8 cellular contexts compared by ENCODE assay signal in genomic region chr7:87935373-87935706, GRCh38. TPM values are rescaled to one million over a fixed set of nuclear protein-coding genes. Genes with fewer than 3 reads are reported as not detected.
DNase-seq lines count a peak whose midpoint lies in the region; ATAC-seq, FAIRE-seq and TF ChIP-seq lines count a peak whose summit lies in the region.

No MANE protein-coding gene starts in this region.

- no TSS peak for BruUV-seq in HepG2 (replicated peaks; lab: Mats Ljungman, UMichigan)

- no peak for DNase-seq in activated naive CD4-positive, alpha-beta T cell treated with anti-CD3 and anti-CD28 coated beads, Interleukin-2, amount 10 ng/mL, durations not matched to agents 7 days and 5 days
- no peak for DNase-seq in activated naive CD4-positive, alpha-beta T cell (lab: John Stamatoyannopoulos, UW)
- no peak for DNase-seq in activated T-helper 2 cell treated with anti-CD3 and anti-CD28 coated beads, Interferon-gamma antibody, Interleukin-2, Interleukin-4, amounts not matched to agents 10 μg/mL and 5 μg/mL and 100 μg/mL, durations not matched to agents 14 hours and 24 hours and 36 hours (ENCODE audit: low spot score)
- DNase-seq in HepG2 (ENCODE audit: low spot score) (no peak), type B pancreatic cell (ENCODE audit: extremely low spot score, unreplicated experiment) (no peak), medulla oblongata (ENCODE audit: extremely low spot score) (no peak), RWPE1 (ENCODE audit: low spot score) (no peak)
- no peak for DNase-seq in activated CD8-positive, alpha-beta memory T cell treated with anti-CD3 and anti-CD28 coated beads, Interleukin-2, amount 50 U/mL, for 48 hours

- H3K9me3 Mint-ChIP-seq in activated naive CD4-positive, alpha-beta T cell treated with anti-CD3 and anti-CD28 coated beads, Interleukin-2, amount 10 ng/mL, durations not matched to agents 7 days and 5 days = no peaks in the 10 kb centered on the region
- no peaks in the 10 kb centered on the region for H3K9me3 Mint-ChIP-seq in activated T-helper 2 cell treated with anti-CD3 and anti-CD28 coated beads, Interferon-gamma antibody, Interleukin-2, Interleukin-4, amounts not matched to agents 10 μg/mL and 5 μg/mL and 100 μg/mL, durations not matched to agents 14 hours and 24 hours and 36 hours
- H3K9me3 Mint-ChIP-seq in type B pancreatic cell = no peaks in the 10 kb centered on the region

- H2AFZ ChIP-seq in HepG2 (ENCODE audit: low read length) = peak overlapping the region; percentile 40

- H3K36me3 Mint-ChIP-seq in activated naive CD4-positive, alpha-beta T cell treated with anti-CD3 and anti-CD28 coated beads, Interleukin-2, amount 10 ng/mL, durations not matched to agents 7 days and 5 days = peaks cover 5% of the 10 kb centered on the region
- H3K36me3 Mint-ChIP-seq in activated T-helper 2 cell treated with anti-CD3 and anti-CD28 coated beads, Interferon-gamma antibody, Interleukin-2, Interleukin-4, amounts not matched to agents 10 μg/mL and 5 μg/mL and 100 μg/mL, durations not matched to agents 14 hours and 24 hours and 36 hours (ENCODE audit: low read depth) = no peaks in the 10 kb centered on the region
- peaks cover 5% of the 10 kb centered on the region for H3K36me3 Mint-ChIP-seq in type B pancreatic cell

- TF ChIP-seq CTCF in HepG2 (CRISPR knock-in tag; IDR thresholded peaks at IDR 0.05) (no peak), type B pancreatic cell (conservative IDR thresholded peaks at IDR 0.05) (no peak), RWPE1 (conservative IDR thresholded peaks at IDR 0.05; ENCODE audit: low read depth) (no peak)

- CTCF ChIA-PET in activated naive CD4-positive, alpha-beta T cell treated with anti-CD3 and anti-CD28 coated beads, Interleukin-2, amount 10 ng/mL, durations not matched to agents 7 days and 5 days (lab: Charles Lee) = no interaction called here
- CTCF ChIA-PET in HepG2 (lab: Yijun Ruan, JAX; ENCODE audit: low intra/inter-chr PET ratio, low total read pairs) (no interaction called here), RWPE1 (lab: Yijun Ruan, JAX) (no interaction called here)

- ATAC-seq in HepG2 = no peak

- intact Hi-C loops in activated T-helper 2 cell treated with anti-CD3 and anti-CD28 coated beads, Interferon-gamma antibody, Interleukin-2, Interleukin-4, amounts not matched to agents 10 μg/mL and 5 μg/mL and 100 μg/mL, durations not matched to agents 14 hours and 24 hours and 36 hours (cut with micrococcal nuclease) = no loop called here
- intact Hi-C loops in HepG2 (cut with micrococcal nuclease; ENCODE audit: unreplicated experiment) = loop anchor here (10.0 kb wide), 1 partner anchor 229 kb away; no protein-coding TSS in a partner anchor

- H3K4me2 ChIP-seq in HepG2 (ENCODE audit: low read depth, low read length) = peak overlapping the region; percentile 81

- no peak for TF ChIP-seq POLR2A in HepG2 (IDR thresholded peaks at IDR 0.05; ENCODE audit: insufficient read depth in 1 of 2, low read depth in 2 of 2, low read length in 2 of 2)

- H4K20me1 ChIP-seq in HepG2 (ENCODE audit: insufficient read depth, low read length) = no peaks in the 10 kb centered on the region

- H3K27ac ChIP-seq in HepG2 (ENCODE audit: extremely low read length, insufficient read depth, low read length) = no peak overlapping the region
- no peak overlapping the region for H3K27ac ChIP-seq in RWPE1

- WGBS in HepG2 (ENCODE audit: low lambda C conversion rate) = 62% methylated on average over 8 of the region's 8 CpGs

- FAIRE-seq in HepG2 (lab: Jason Lieb, UNC) = no peak

- no peaks in the 10 kb centered on the region for H3K79me2 ChIP-seq in HepG2 (ENCODE audit: insufficient read depth, low read length)

- H3K9me3 ChIP-seq in HepG2 (ENCODE audit: low read length) = no peaks in the 10 kb centered on the region

- POLR2A ChIA-PET in HepG2 (lab: Yijun Ruan, JAX) = no interaction called here
- POLR2A ChIA-PET in RWPE1 (lab: Yijun Ruan, JAX; ENCODE audit: low non-redundant PET) = no interaction called here

- no peak for TF ChIP-seq EP300 in HepG2 (IDR thresholded peaks at IDR 0.05; ENCODE audit: low read depth in 2 of 2, low read length in 2 of 2)
- TF ChIP-seq EP300 in HepG2 (CRISPR knock-in tag; IDR thresholded peaks at IDR 0.05; ENCODE audit: borderline replicate concordance) = no peak

- no peaks in the 10 kb centered on the region for H3K36me3 ChIP-seq in HepG2 (replicated peaks in 1 of 2; ENCODE audit: control insufficient read depth in 1 of 2, insufficient read depth in 2 of 2, low read length in 2 of 2)

- H3K4me3 Mint-ChIP-seq in activated naive CD4-positive, alpha-beta T cell treated with anti-CD3 and anti-CD28 coated beads, Interleukin-2, amount 10 ng/mL, durations not matched to agents 7 days and 5 days = peak overlapping the region; percentile 83
- H3K4me3 Mint-ChIP-seq in activated T-helper 2 cell treated with anti-CD3 and anti-CD28 coated beads, Interferon-gamma antibody, Interleukin-2, Interleukin-4, amounts not matched to agents 10 μg/mL and 5 μg/mL and 100 μg/mL, durations not matched to agents 14 hours and 24 hours and 36 hours (ENCODE audit: low read depth) = peak overlapping the region; percentile 49
- peak overlapping the region; percentile 82 for H3K4me3 Mint-ChIP-seq in type B pancreatic cell

- peaks cover 43% of the 10 kb centered on the region for H3K27me3 Mint-ChIP-seq in activated naive CD4-positive, alpha-beta T cell treated with anti-CD3 and anti-CD28 coated beads, Interleukin-2, amount 10 ng/mL, durations not matched to agents 7 days and 5 days
- H3K27me3 Mint-ChIP-seq in activated T-helper 2 cell treated with anti-CD3 and anti-CD28 coated beads, Interferon-gamma antibody, Interleukin-2, Interleukin-4, amounts not matched to agents 10 μg/mL and 5 μg/mL and 100 μg/mL, durations not matched to agents 14 hours and 24 hours and 36 hours (ENCODE audit: low read depth) = peaks cover 24% of the 10 kb centered on the region
- H3K27me3 Mint-ChIP-seq in type B pancreatic cell = peaks cover 39% of the 10 kb centered on the region

- H3K9ac ChIP-seq in HepG2 (ENCODE audit: insufficient read depth, low read depth, low read length) = no peak overlapping the region

- H3K27ac Mint-ChIP-seq in activated naive CD4-positive, alpha-beta T cell treated with anti-CD3 and anti-CD28 coated beads, Interleukin-2, amount 10 ng/mL, durations not matched to agents 7 days and 5 days = no peak overlapping the region
- no peak overlapping the region for H3K27ac Mint-ChIP-seq in activated T-helper 2 cell treated with anti-CD3 and anti-CD28 coated beads, Interferon-gamma antibody, Interleukin-2, Interleukin-4, amounts not matched to agents 10 μg/mL and 5 μg/mL and 100 μg/mL, durations not matched to agents 14 hours and 24 hours and 36 hours
- H3K27ac Mint-ChIP-seq in type B pancreatic cell = no peak overlapping the region

- no peaks in the 10 kb centered on the region; a peak in 1 of 5 replicates for H3K27me3 ChIP-seq in HepG2 (ENCODE audit: control insufficient read depth in 1 of 2, insufficient read depth in 2 of 2, low read length in 2 of 2)

- H3K4me1 ChIP-seq in HepG2 (ENCODE audit: insufficient read depth, low read length) = peaks cover 30% of the 10 kb centered on the region

- peak overlapping the region; percentile 64 to 77 (median 70); a peak in 5 of 6 replicates for H3K4me3 ChIP-seq in HepG2 (replicated peaks in 1 of 3; ENCODE audit: insufficient read depth in 1 of 3, low read depth in 2 of 3, low read length in 3 of 3)

- in situ Hi-C loops in HepG2 (cut with HindIII; ENCODE audit: extremely low pct_ligation_motif_present, low pct_unique_long_range_greater_than_20kb) = no loop called here

- peaks cover 15% of the 10 kb centered on the region for H3K4me1 Mint-ChIP-seq in activated naive CD4-positive, alpha-beta T cell treated with anti-CD3 and anti-CD28 coated beads, Interleukin-2, amount 10 ng/mL, durations not matched to agents 7 days and 5 days
- peaks cover 7% of the 10 kb centered on the region for H3K4me1 Mint-ChIP-seq in activated T-helper 2 cell treated with anti-CD3 and anti-CD28 coated beads, Interferon-gamma antibody, Interleukin-2, Interleukin-4, amounts not matched to agents 10 μg/mL and 5 μg/mL and 100 μg/mL, durations not matched to agents 14 hours and 24 hours and 36 hours (ENCODE audit: low read depth)
- no peaks in the 10 kb centered on the region for H3K4me1 Mint-ChIP-seq in type B pancreatic cell (ENCODE audit: unreplicated experiment)

- no peak for TF ChIP-seq RAD21 in HepG2 (CRISPR knock-in tag; IDR thresholded peaks at IDR 0.05)

RNA-seq across cellular contexts. Expression of gene ADAM22, which starts 1.3 kb away (rescaled TPM):
- total RNA-seq in activated T-helper 2 cell treated with anti-CD3 and anti-CD28 coated beads, Interferon-gamma antibody, Interleukin-2, Interleukin-4, amounts not matched to agents 10 μg/mL and 5 μg/mL and 100 μg/mL, durations not matched to agents 14 hours and 24 hours and 36 hours = 3.7 and 4.0 TPM in 2 replicates
- total RNA-seq in HepG2 (2016; rRNA removed; fragmentation: Illumina TruSeq; extraction: Trizol) = 2.9 and 6.7 TPM in 2 replicates
- total RNA-seq in HepG2 (2016; cell fraction: cytosol; rRNA removed; fragmentation: Illumina TruSeq; extraction: Trizol; ENCODE audit: low read depth) = 0.61 and 0.79 TPM in 2 replicates
- 2.4 and 5.6 TPM in 2 replicates for total RNA-seq in HepG2 (2016; cell fraction: insoluble cytoplasmic fraction; rRNA removed; fragmentation: Illumina TruSeq; extraction: Trizol)
- 2.0 and 2.5 TPM in 2 replicates for total RNA-seq in HepG2 (2016; cell fraction: membrane; rRNA removed; fragmentation: Illumina TruSeq; extraction: Trizol)
- total RNA-seq in HepG2 (2016; cell fraction: nucleus; rRNA removed; fragmentation: Illumina TruSeq; extraction: Trizol) = 12.0 and 14.2 TPM in 2 replicates
- polyA plus RNA-seq in HepG2 (2011; rRNA removed) = 1.3 and 1.9 TPM in 2 replicates
- 0.81 and 1.0 TPM in 2 replicates for polyA plus RNA-seq in HepG2 (2011; cell fraction: cytosol; rRNA removed)
- 2.3 and 3.8 TPM in 2 replicates for polyA plus RNA-seq in HepG2 (2011; cell fraction: nucleus; rRNA removed)
- polyA plus RNA-seq in HepG2 (2012) = 1.0 and 1.1 TPM in 2 replicates
- polyA plus RNA-seq in HepG2 (2016; cell fraction: cytosol; fragmentation: Illumina TruSeq; extraction: Trizol; ENCODE audit: low read depth) = 0.40 and 0.43 TPM in 2 replicates
- polyA plus RNA-seq in HepG2 (2016; cell fraction: insoluble cytoplasmic fraction; fragmentation: Illumina TruSeq; extraction: Trizol; ENCODE audit: low read depth) = 2.7 TPM in 2 replicates
- 0.74 and 1.1 TPM in 2 replicates for polyA plus RNA-seq in HepG2 (2016; cell fraction: membrane; fragmentation: Illumina TruSeq; extraction: Trizol; ENCODE audit: low read depth)
- polyA plus RNA-seq in HepG2 (2016; cell fraction: nucleus; fragmentation: Illumina TruSeq; extraction: Trizol; ENCODE audit: insufficient read depth, low read depth) = 7.1 and 7.2 TPM in 2 replicates
- 2.3 and 2.6 TPM in 2 replicates for polyA minus RNA-seq in HepG2 (2011; rRNA and poly(A)+ RNA removed; ENCODE audit: low replicate concordance)
- 2.2 and 2.6 TPM in 2 replicates for polyA minus RNA-seq in HepG2 (2011; cell fraction: cytosol; rRNA and poly(A)+ RNA removed)
- polyA minus RNA-seq in HepG2 (2011; cell fraction: nucleus; rRNA and poly(A)+ RNA removed) = 9.4 and 14.7 TPM in 2 replicates
- 2.9 and 8.1 TPM in 2 replicates for total RNA-seq in type B pancreatic cell (ENCODE audit: low replicate concordance)

RNA-seq across cellular contexts. Expression of gene DBF4, which starts 59.0 kb away (rescaled TPM):
- 72.3 and 75.3 TPM in 2 replicates for total RNA-seq in activated T-helper 2 cell treated with anti-CD3 and anti-CD28 coated beads, Interferon-gamma antibody, Interleukin-2, Interleukin-4, amounts not matched to agents 10 μg/mL and 5 μg/mL and 100 μg/mL, durations not matched to agents 14 hours and 24 hours and 36 hours
- total RNA-seq in HepG2 (2016; rRNA removed; fragmentation: Illumina TruSeq; extraction: Trizol) (64.4 and 90.0 TPM in 2 replicates), type B pancreatic cell (ENCODE audit: low replicate concordance) (15.2 and 37.8 TPM in 2 replicates)
- 10.0 and 14.0 TPM in 2 replicates for total RNA-seq in HepG2 (2016; cell fraction: cytosol; rRNA removed; fragmentation: Illumina TruSeq; extraction: Trizol; ENCODE audit: low read depth)
- total RNA-seq in HepG2 (2016; cell fraction: insoluble cytoplasmic fraction; rRNA removed; fragmentation: Illumina TruSeq; extraction: Trizol) = 65.7 and 94.3 TPM in 2 replicates
- total RNA-seq in HepG2 (2016; cell fraction: membrane; rRNA removed; fragmentation: Illumina TruSeq; extraction: Trizol) = 45.8 and 47.1 TPM in 2 replicates
- 44.3 and 48.5 TPM in 2 replicates for total RNA-seq in HepG2 (2016; cell fraction: nucleus; rRNA removed; fragmentation: Illumina TruSeq; extraction: Trizol)
- polyA plus RNA-seq in HepG2 (2011; rRNA removed) = 3.4 and 5.0 TPM in 2 replicates
- 2.1 and 2.5 TPM in 2 replicates for polyA plus RNA-seq in HepG2 (2011; cell fraction: cytosol; rRNA removed)
- 4.2 and 4.4 TPM in 2 replicates for polyA plus RNA-seq in HepG2 (2011; cell fraction: nucleus; rRNA removed)
- polyA plus RNA-seq in HepG2 (2012) = 10.6 and 19.9 TPM in 2 replicates
- 7.9 and 8.7 TPM in 2 replicates for polyA plus RNA-seq in HepG2 (2016; cell fraction: cytosol; fragmentation: Illumina TruSeq; extraction: Trizol; ENCODE audit: low read depth)
- 69.8 and 79.5 TPM in 2 replicates for polyA plus RNA-seq in HepG2 (2016; cell fraction: insoluble cytoplasmic fraction; fragmentation: Illumina TruSeq; extraction: Trizol; ENCODE audit: low read depth)
- 20.8 and 20.9 TPM in 2 replicates for polyA plus RNA-seq in HepG2 (2016; cell fraction: membrane; fragmentation: Illumina TruSeq; extraction: Trizol; ENCODE audit: low read depth)
- polyA plus RNA-seq in HepG2 (2016; cell fraction: nucleus; fragmentation: Illumina TruSeq; extraction: Trizol; ENCODE audit: insufficient read depth, low read depth) = 51.9 and 59.2 TPM in 2 replicates
- polyA minus RNA-seq in HepG2 (2011; rRNA and poly(A)+ RNA removed; ENCODE audit: low replicate concordance) = 4.9 and 6.2 TPM in 2 replicates
- polyA minus RNA-seq in HepG2 (2011; cell fraction: cytosol; rRNA and poly(A)+ RNA removed) = 4.4 and 8.9 TPM in 2 replicates
- 20.8 and 24.7 TPM in 2 replicates for polyA minus RNA-seq in HepG2 (2011; cell fraction: nucleus; rRNA and poly(A)+ RNA removed)

RNA-seq across cellular contexts. Expression of gene SLC25A40, which starts 59.2 kb away (rescaled TPM):
- total RNA-seq in activated T-helper 2 cell treated with anti-CD3 and anti-CD28 coated beads, Interferon-gamma antibody, Interleukin-2, Interleukin-4, amounts not matched to agents 10 μg/mL and 5 μg/mL and 100 μg/mL, durations not matched to agents 14 hours and 24 hours and 36 hours = 48.7 and 49.3 TPM in 2 replicates
- total RNA-seq in HepG2 (2016; rRNA removed; fragmentation: Illumina TruSeq; extraction: Trizol) = 13.6 and 18.0 TPM in 2 replicates
- total RNA-seq in HepG2 (2016; cell fraction: cytosol; rRNA removed; fragmentation: Illumina TruSeq; extraction: Trizol; ENCODE audit: low read depth) = 12.4 and 12.6 TPM in 2 replicates
- 14.4 and 16.4 TPM in 2 replicates for total RNA-seq in HepG2 (2016; cell fraction: insoluble cytoplasmic fraction; rRNA removed; fragmentation: Illumina TruSeq; extraction: Trizol)
- 12.6 and 13.3 TPM in 2 replicates for total RNA-seq in HepG2 (2016; cell fraction: membrane; rRNA removed; fragmentation: Illumina TruSeq; extraction: Trizol)
- 24.0 and 26.1 TPM in 2 replicates for total RNA-seq in HepG2 (2016; cell fraction: nucleus; rRNA removed; fragmentation: Illumina TruSeq; extraction: Trizol)
- polyA plus RNA-seq in HepG2 (2011; rRNA removed) = 10.0 and 12.9 TPM in 2 replicates
- 3.6 and 6.1 TPM in 2 replicates for polyA plus RNA-seq in HepG2 (2011; cell fraction: cytosol; rRNA removed)
- polyA plus RNA-seq in HepG2 (2011; cell fraction: nucleus; rRNA removed) = 8.1 and 10.8 TPM in 2 replicates
- polyA plus RNA-seq in HepG2 (2012) = 9.5 and 16.6 TPM in 2 replicates
- 0.79 and 1.2 TPM in 2 replicates for polyA plus RNA-seq in HepG2 (2016; cell fraction: cytosol; fragmentation: Illumina TruSeq; extraction: Trizol; ENCODE audit: low read depth)
- polyA plus RNA-seq in HepG2 (2016; cell fraction: insoluble cytoplasmic fraction; fragmentation: Illumina TruSeq; extraction: Trizol; ENCODE audit: low read depth) = 17.0 and 20.1 TPM in 2 replicates
- polyA plus RNA-seq in HepG2 (2016; cell fraction: membrane; fragmentation: Illumina TruSeq; extraction: Trizol; ENCODE audit: low read depth) = 4.6 and 4.8 TPM in 2 replicates
- 34.7 and 36.6 TPM in 2 replicates for polyA plus RNA-seq in HepG2 (2016; cell fraction: nucleus; fragmentation: Illumina TruSeq; extraction: Trizol; ENCODE audit: insufficient read depth, low read depth)
- 5.0 and 5.2 TPM in 2 replicates for polyA minus RNA-seq in HepG2 (2011; rRNA and poly(A)+ RNA removed; ENCODE audit: low replicate concordance)
- 5.8 and 6.3 TPM in 2 replicates for polyA minus RNA-seq in HepG2 (2011; cell fraction: cytosol; rRNA and poly(A)+ RNA removed)
- polyA minus RNA-seq in HepG2 (2011; cell fraction: nucleus; rRNA and poly(A)+ RNA removed) = 27.1 and 28.7 TPM in 2 replicates
- total RNA-seq in type B pancreatic cell (ENCODE audit: low replicate concordance) = 12.9 and 21.9 TPM in 2 replicates
